ENCODE assay signal across 15 cellular contexts in the genomic region with DNA sequence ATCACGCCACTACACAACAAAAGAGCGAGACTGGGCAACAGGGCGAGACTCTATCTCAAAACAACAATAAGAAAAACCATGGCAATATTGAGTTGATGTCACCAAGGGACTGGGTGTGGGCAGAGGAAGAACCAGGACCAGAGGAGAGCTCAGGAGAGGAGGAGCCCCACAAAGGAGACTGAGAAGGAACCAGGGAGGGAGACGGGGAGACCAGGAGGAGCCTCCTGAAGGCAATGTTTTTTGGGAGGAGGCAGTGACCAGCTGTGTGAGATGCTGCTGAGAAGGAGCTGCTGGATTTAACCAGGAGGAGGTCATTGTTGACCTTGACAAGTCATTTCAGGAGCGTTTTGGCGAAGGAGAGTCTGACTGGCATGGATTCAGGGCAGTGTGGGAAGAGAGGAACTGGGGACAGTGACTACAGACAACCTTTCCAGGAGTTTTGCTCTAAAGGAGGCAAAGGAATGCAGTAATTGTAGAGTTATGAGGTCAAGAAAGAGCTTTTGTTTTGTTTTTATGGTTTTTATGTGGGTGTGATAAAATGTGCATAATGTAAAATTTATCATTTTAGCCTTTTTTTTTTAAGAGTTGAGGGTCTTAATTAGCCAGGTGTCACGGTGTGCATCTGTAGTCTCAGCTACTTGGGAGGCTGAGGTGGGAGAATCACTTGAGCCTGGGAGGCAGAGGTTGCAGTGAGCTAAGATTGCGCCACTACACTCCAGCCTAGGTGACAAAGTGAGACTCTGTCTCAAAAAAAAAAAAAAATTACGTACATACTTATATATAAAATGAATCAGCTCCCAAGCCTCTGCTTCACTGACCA. TPM values are rescaled to one million over a fixed set of nuclear protein-coding genes. Genes with fewer than 3 reads are reported as not detected.
DNase-seq lines count a peak whose midpoint lies in the region; ATAC-seq and TF ChIP-seq lines count a peak whose summit lies in the region.
"Had no signal": no experiment of that assay in that cellular context is flagged by ENCODE, and none has a peak within 500 bp of the region (broad histone marks: within the 10 kb centered on the region; RNA-seq: fewer than 3 reads in every experiment).

No MANE protein-coding gene starts in this region.

- TF ChIP-seq CTCF in AG10803 (conservative IDR thresholded peaks at IDR 0.05; ENCODE audit: low read length) (no peak), HEK293 (tag by site-specific recombination; IDR thresholded peaks at IDR 0.05) (no peak), GM10266 (IDR thresholded peaks at IDR 0.05; ENCODE audit: control insufficient read depth, insufficient read depth, low read depth, missing control alignments) (no peak)

- 76 to 78% methylated on average over 9 of the region's 9 CpGs for WGBS in esophagus, 2 donors

- H3K27ac ChIP-seq in HEK293 (ENCODE audit: extremely low read depth, low read depth, low read length) (no peak overlapping the region), esophagus (ENCODE audit: low read depth in 2 of 2, low read length in 1 of 2) (peak overlapping the region; percentile 49 to 90)
- H3K27ac ChIP-seq: C4-2B, left lung, SJCRH30 had no signal

- POLR2A ChIA-PET in HEK293 (lab: Yijun Ruan, JAX), result interaction anchor here (0.6 to 1.6 kb wide), 5 partner anchors 8 to 217 kb away, joined by 4 to 5 read pairs (median 4); a partner anchor contains a TSS

- DNase-seq in AG10803 (ENCODE audit: low read depth), result peak; percentile 58
- DNase-seq in GM10266 (ENCODE audit: extremely low spot score), result no peak
- no peak for DNase-seq in cerebellar cortex (ENCODE audit: low spot score)
- DNase-seq: activated naive CD8-positive, alpha-beta T cell treated with anti-CD3 and anti-CD28 coated beads for 36 hours; cerebellar nuclear complex; hypothalamus; left lung; naive B cell; NCI-H2171; SJCRH30; stimulated activated CD4-positive, alpha-beta T cell treated with anti-CD3 and anti-CD28 coated beads, Interleukin-4, amount 100 ng/mL, for 1 hour had no signal

- CTCF ChIA-PET in HEK293 (lab: Yijun Ruan, JAX), result interaction anchor here (0.6 to 2.1 kb wide), 7 partner anchors 9 to 68 kb away, joined by 3 to 8 read pairs (median 4); no protein-coding TSS in a partner anchor

- H3K4me3 ChIP-seq in AG10803 (ENCODE audit: low read length) (no peak overlapping the region), HEK293 (ENCODE audit: low read depth, low read length) (no peak overlapping the region), esophagus (ENCODE audit: low read depth in 1 of 2, low read length in 2 of 2) (no peak overlapping the region)
- H3K4me3 ChIP-seq: left lung, SJCRH30 had no signal

- H3K27me3 ChIP-seq in esophagus (ENCODE audit: control insufficient read depth in 1 of 2, insufficient read depth in 2 of 2, low read length in 2 of 2), result no peaks in the 10 kb centered on the region
- H3K27me3 ChIP-seq: left lung, SJCRH30 had no signal

- no peaks in the 10 kb centered on the region for H3K9me3 ChIP-seq in HEK293 (ENCODE audit: control insufficient read depth, insufficient read depth, low read depth, low read length)
- H3K9me3 ChIP-seq in esophagus (ENCODE audit: control insufficient read depth in 2 of 2, insufficient read depth in 1 of 2, low read depth in 1 of 2, low read length in 1 of 2), result no peaks in the 10 kb centered on the region
- H3K9me3 ChIP-seq: left lung, SJCRH30 had no signal

- H3K36me3 ChIP-seq in HEK293 (ENCODE audit: control insufficient read depth in 2 of 2, insufficient read depth in 1 of 2, low read length in 2 of 2), result peaks cover 4 to 9% of the 10 kb centered on the region in 2 experiments; a peak in 2 of 3 replicates
- H3K36me3 ChIP-seq in esophagus (ENCODE audit: control insufficient read depth in 2 of 2, insufficient read depth in 2 of 2, low read length in 1 of 2), result peaks cover 1 to 2% of the 10 kb centered on the region in 2 donors

- H3K4me1 ChIP-seq in HEK293 (ENCODE audit: control insufficient read depth, insufficient read depth, low read length), result no peaks in the 10 kb centered on the region
- peaks cover 0 to 2% of the 10 kb centered on the region in 2 donors for H3K4me1 ChIP-seq in esophagus (ENCODE audit: control insufficient read depth in 2 of 2, insufficient read depth in 2 of 2, low read length in 1 of 2)
- H3K4me1 ChIP-seq: left lung, SJCRH30 had no signal

- no peak for ATAC-seq in HG03139 (IDR thresholded peaks at IDR 0.05; ENCODE audit: unreplicated experiment)
- ATAC-seq: left lung had no signal

TF ChIP-seq in HEK293, 187 proteins besides CTCF, POLR2A, EP300 and RAD21:
- TF ChIP-seq ZBTB7A (tag by site-specific recombination; IDR thresholded peaks at IDR 0.05; ENCODE audit: low read depth) (no peak), ZFHX2 (tag by site-specific recombination; conservative IDR thresholded peaks at IDR 0.05) (no peak), ZNF624 (tag by site-specific recombination; IDR thresholded peaks at IDR 0.05) (no peak), ZNF214 (tag by site-specific recombination; IDR thresholded peaks at IDR 0.05; ENCODE audit: borderline replicate concordance) (no peak), ZNF544 (tag by site-specific recombination; IDR thresholded peaks at IDR 0.05) (no peak), SP7 (tag by site-specific recombination; IDR thresholded peaks at IDR 0.05) (no peak)
- TF ChIP-seq, protein P1, sequence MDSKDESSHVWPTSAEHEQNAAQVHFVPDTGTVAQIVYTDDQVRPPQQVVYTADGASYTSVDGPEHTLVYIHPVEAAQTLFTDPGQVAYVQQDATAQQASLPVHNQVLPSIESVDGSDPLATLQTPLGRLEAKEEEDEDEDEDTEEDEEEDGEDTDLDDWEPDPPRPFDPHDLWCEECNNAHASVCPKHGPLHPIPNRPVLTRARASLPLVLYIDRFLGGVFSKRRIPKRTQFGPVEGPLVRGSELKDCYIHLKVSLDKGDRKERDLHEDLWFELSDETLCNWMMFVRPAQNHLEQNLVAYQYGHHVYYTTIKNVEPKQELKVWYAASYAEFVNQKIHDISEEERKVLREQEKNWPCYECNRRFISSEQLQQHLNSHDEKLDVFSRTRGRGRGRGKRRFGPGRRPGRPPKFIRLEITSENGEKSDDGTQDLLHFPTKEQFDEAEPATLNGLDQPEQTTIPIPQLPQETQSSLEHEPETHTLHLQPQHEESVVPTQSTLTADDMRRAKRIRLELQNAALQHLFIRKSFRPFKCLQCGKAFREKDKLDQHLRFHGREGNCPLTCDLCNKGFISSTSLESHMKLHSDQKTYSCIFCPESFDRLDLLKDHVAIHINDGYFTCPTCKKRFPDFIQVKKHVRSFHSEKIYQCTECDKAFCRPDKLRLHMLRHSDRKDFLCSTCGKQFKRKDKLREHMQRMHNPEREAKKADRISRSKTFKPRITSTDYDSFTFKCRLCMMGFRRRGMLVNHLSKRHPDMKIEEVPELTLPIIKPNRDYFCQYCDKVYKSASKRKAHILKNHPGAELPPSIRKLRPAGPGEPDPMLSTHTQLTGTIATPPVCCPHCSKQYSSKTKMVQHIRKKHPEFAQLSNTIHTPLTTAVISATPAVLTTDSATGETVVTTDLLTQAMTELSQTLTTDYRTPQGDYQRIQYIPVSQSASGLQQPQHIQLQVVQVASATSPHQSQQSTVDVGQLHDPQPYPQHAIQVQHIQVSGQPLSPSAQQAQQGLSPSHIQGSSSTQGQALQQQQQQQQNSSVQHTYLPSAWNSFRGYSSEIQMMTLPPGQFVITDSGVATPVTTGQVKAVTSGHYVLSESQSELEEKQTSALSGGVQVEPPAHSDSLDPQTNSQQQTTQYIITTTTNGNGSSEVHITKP (tag by site-specific recombination; IDR thresholded peaks at IDR 0.05), result peak; percentile 35; the same call in 1 of the 2 replicates

RNA-seq across cellular contexts. Expression of a gene that starts 17.9 kb away (rescaled TPM):
- 10 to 100 TPM; 12.5 to 18.8 TPM for polyA plus RNA-seq in esophagus

RNA-seq across cellular contexts. Expression of a gene that starts 18.3 kb away (rescaled TPM):
- polyA plus RNA-seq in esophagus, result 10 to 100 TPM; 63.2 to 73.6 TPM

RNA-seq across cellular contexts. Expression of a gene that starts 28.3 kb away (rescaled TPM):
- polyA plus RNA-seq in esophagus, result 10 to 100 TPM; 16.9 to 32.7 TPM

RNA-seq across cellular contexts. Expression of a gene that starts 28.6 kb away (rescaled TPM):
- 100 to 1,000 TPM in 1 of 2 donors, 10 to 100 TPM in 1; 63.3 to 114 TPM for polyA plus RNA-seq in esophagus

RNA-seq across cellular contexts. Expression of a gene that starts 36.0 kb away (rescaled TPM):
- 10 to 100 TPM; 65.2 to 69.2 TPM for polyA plus RNA-seq in esophagus
